14 cellular contexts compared by ENCODE assay signal in the genomic region with DNA sequence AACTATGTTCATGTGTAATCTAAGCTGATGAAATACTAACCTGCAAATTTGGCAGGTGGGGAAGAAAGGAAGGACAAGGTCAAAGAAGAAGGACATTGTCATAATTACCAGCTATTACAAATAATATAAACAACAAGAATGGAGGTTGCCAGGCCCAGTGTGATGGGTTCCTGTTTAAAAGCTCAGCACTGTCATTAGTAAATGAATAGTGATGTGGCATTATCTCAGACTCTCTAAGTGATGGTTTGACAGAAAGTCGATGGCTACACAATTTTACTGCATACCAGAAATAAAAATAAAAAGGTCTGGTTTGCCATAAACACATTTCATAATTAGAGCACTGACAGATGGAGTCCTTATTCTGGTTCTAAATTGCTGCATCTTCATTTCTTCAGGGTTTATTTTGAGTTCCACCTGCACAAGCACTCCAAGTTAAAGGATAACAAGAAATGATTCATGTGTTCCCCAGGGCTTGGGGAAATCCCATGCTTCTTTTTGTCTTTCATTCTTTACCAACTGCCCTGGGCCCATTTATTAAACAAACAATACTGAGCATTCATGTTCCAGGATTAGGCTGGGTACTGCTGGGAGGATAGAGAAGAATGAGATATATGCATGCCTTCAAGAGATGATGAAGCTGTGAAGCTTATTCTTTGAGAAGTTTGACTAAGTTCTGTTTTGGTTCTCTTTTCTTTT.
A peak's percentile ranks its signal among the peaks of the same experiment; 100 is the strongest.
DNase-seq lines count a peak whose midpoint lies in the region; ATAC-seq and TF ChIP-seq lines count a peak whose summit lies in the region.
"Had no signal": no experiment of that assay in that cellular context is flagged by ENCODE, and none has a peak within 500 bp of the region (broad histone marks: within the 10 kb centered on the region; RNA-seq: fewer than 3 reads in every experiment).

No MANE protein-coding gene starts in this region.

- no peak for TF ChIP-seq EP300 in stomach (IDR thresholded peaks at IDR 0.05)

- ATAC-seq in GM19452 (IDR thresholded peaks at IDR 0.05; ENCODE audit: unreplicated experiment): peak; percentile 70
- ATAC-seq in esophagus mucosa: peak; percentile 62
- no peak for ATAC-seq in HG03342 (IDR thresholded peaks at IDR 0.05; ENCODE audit: unreplicated experiment)

- no peaks in the 10 kb centered on the region for H3K9me3 ChIP-seq in stomach
- H3K9me3 ChIP-seq: colonic mucosa, uterus had no signal

- TF ChIP-seq CTCF in stomach (IDR thresholded peaks at IDR 0.05) (no peak), coronary artery (IDR thresholded peaks at IDR 0.05) (no peak)

- H3K36me3 ChIP-seq in stomach: no peaks in the 10 kb centered on the region
- H3K36me3 ChIP-seq: colonic mucosa, uterus had no signal

- H3K4me3 ChIP-seq in stomach: no peak overlapping the region
- H3K4me3 ChIP-seq in coronary artery: no peak overlapping the region
- H3K4me3 ChIP-seq: colonic mucosa, uterus had no signal

- no peaks in the 10 kb centered on the region for H3K27me3 ChIP-seq in stomach
- H3K27me3 ChIP-seq: colonic mucosa, uterus had no signal

- no peak for TF ChIP-seq POLR2A in stomach (IDR thresholded peaks at IDR 0.05)

- DNase-seq in DMS153 (lab: John Stamatoyannopoulos, UW) (peak; percentile 83), NCI-H146 (lab: John Stamatoyannopoulos, UW) (peak; percentile 96), midbrain (lab: John Stamatoyannopoulos, UW) (no peak), stomach (no peak), coronary artery (ENCODE audit: low spot score) (no peak)
- DNase-seq: activated gamma-delta T cell; CD8-positive, alpha-beta memory T cell; colonic mucosa; kidney; SHP77 treated with DMSO at 0.1 percent for 48 hours; uterus had no signal

- WGBS in stomach, 5 donors: 63 to 73% (median 65%) methylated on average over 1 of the region's 1 CpG

- peaks cover 0 to 23% (median 0%) of the 10 kb centered on the region in 4 donors for H3K4me1 ChIP-seq in stomach
- H3K4me1 ChIP-seq: colonic mucosa had no signal

- intact Hi-C loops in stomach (cut with DNase I; ENCODE audit: low total_unique reads): loop anchor here (5.0 kb wide), 1 partner anchor 372 kb away; no protein-coding TSS in a partner anchor

- H3K27ac ChIP-seq in stomach: no peak overlapping the region
- no peak overlapping the region for H3K27ac ChIP-seq in coronary artery
- H3K27ac ChIP-seq: colonic mucosa, uterus had no signal

Comparison
In these comparisons a context has a peak if more than half of its experiments do, and no peak if none do; other contexts are left out.
1. DNase-seq: peak in DMS153 (single experiment) and NCI-H146 (single experiment); none in midbrain (single experiment), stomach (single experiment) and coronary artery (single experiment).